In the genomic region with DNA sequence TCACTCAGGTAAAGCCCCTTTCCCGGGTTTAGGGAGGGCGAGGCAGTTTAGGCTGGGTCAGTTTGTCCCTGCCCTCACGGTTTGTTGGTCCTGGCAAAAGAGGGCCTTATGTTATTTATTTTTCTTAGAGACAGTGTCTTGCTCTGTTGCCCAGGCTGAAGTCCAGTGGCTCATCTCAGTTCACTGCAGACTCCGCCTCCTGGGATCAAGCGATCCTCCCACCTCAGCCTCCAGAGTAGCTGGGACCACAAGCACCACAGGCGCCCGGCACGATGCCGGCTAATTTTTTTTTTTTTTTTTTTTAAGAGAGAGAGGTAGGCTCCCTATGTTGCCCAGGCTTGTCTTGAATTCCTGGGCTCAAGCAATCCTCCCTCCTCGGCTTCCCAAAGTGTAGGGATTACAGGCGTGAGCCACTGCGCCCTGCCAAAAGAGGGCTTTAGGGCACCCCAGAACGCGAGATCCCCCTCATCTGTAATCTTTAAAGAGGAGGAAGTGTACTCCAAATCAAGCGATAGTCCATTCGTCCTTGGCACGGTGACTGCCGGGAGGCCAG, we compare ENCODE assay signal across 8 cellular contexts. TPM values are rescaled to one million over a fixed set of nuclear protein-coding genes. Genes with fewer than 3 reads are reported as not detected.
A peak's percentile ranks its signal among the peaks of the same experiment; 100 is the strongest.
DNase-seq lines count a peak whose midpoint lies in the region; ATAC-seq and TF ChIP-seq lines count a peak whose summit lies in the region.

No MANE protein-coding gene starts in this region.

- H3K27ac ChIP-seq in PC-3 (ENCODE audit: low read length), result peak overlapping the region; percentile 65
- peak overlapping the region; percentile 41 for H3K27ac ChIP-seq in ectodermal cell (ENCODE audit: insufficient read depth, low read depth, low read length, poor library complexity, severe bottlenecking)
- peak overlapping the region; percentile 88 for H3K27ac ChIP-seq in muscle layer of duodenum (ENCODE audit: low read length)

- H3K9me3 ChIP-seq in PC-3 (ENCODE audit: low read length) (no peaks in the 10 kb centered on the region), ectodermal cell (ENCODE audit: control insufficient read depth, low read length) (no peaks in the 10 kb centered on the region), muscle layer of duodenum (ENCODE audit: control insufficient read depth in 1 of 2, low read length in 2 of 2) (no peaks in the 10 kb centered on the region)

- CTCF ChIA-PET in PC-3 (lab: Charles Lee), result interaction anchor here (1.0 kb wide), 1 partner anchor 28 kb away, joined by 3 read pairs; no protein-coding TSS in a partner anchor

- ATAC-seq in PC-3 (no peak), HG03457 (IDR thresholded peaks at IDR 0.05; ENCODE audit: unreplicated experiment) (no peak), HG03095 (IDR thresholded peaks at IDR 0.05; ENCODE audit: unreplicated experiment) (no peak), HG03039 (IDR thresholded peaks at IDR 0.05; ENCODE audit: unreplicated experiment) (no peak)

- TF ChIP-seq CTCF in PC-3 (conservative IDR thresholded peaks at IDR 0.05; ENCODE audit: low read depth, low read length), result no peak

- no peak for DNase-seq in activated CD4-positive, alpha-beta T cell treated with anti-CD3 and anti-CD28 coated beads, Interleukin-2, amount 10 ng/mL, durations not matched to agents 24 days and 14 days
- DNase-seq in activated CD4-positive, alpha-beta T cell treated with anti-CD3 and anti-CD28 coated beads for 1 hour, result no peak
- no peak for DNase-seq in PC-3

- peak overlapping the region; percentile 96 for H3K27ac Mint-ChIP-seq in activated CD4-positive, alpha-beta T cell treated with anti-CD3 and anti-CD28 coated beads, Interleukin-2, amount 10 ng/mL, durations not matched to agents 24 days and 14 days

- peaks cover 11% of the 10 kb centered on the region for H3K9me3 Mint-ChIP-seq in activated CD4-positive, alpha-beta T cell treated with anti-CD3 and anti-CD28 coated beads, Interleukin-2, amount 10 ng/mL, durations not matched to agents 24 days and 14 days

- H4K20me1 ChIP-seq in PC-3 (ENCODE audit: low read length), result peaks cover 18% of the 10 kb centered on the region

- peaks cover 14% of the 10 kb centered on the region for H3K4me1 ChIP-seq in PC-3 (ENCODE audit: insufficient read depth, low read length)
- no peaks in the 10 kb centered on the region for H3K4me1 ChIP-seq in ectodermal cell (ENCODE audit: control insufficient read depth, insufficient read depth, low read length)
- peaks cover 0 to 11% of the 10 kb centered on the region in 2 donors for H3K4me1 ChIP-seq in muscle layer of duodenum (ENCODE audit: control insufficient read depth in 1 of 2, insufficient read depth in 2 of 2, low read length in 2 of 2)

- H3K9me2 ChIP-seq in PC-3 (replicated peaks; ENCODE audit: low read length), result no peaks in the 10 kb centered on the region

- H3F3A ChIP-seq in PC-3 (ENCODE audit: low read length, unreplicated experiment), result no peaks in the 10 kb centered on the region

- POLR2A ChIA-PET in PC-3 (lab: Charles Lee; ENCODE audit: unreplicated experiment), result interaction anchor here (0.5 kb wide), 1 partner anchor 246 kb away, joined by 3 read pairs; no protein-coding TSS in a partner anchor

- peak overlapping the region; percentile 79 for H3K4me3 ChIP-seq in PC-3 (ENCODE audit: low read length)
- H3K4me3 ChIP-seq in ectodermal cell (ENCODE audit: insufficient read depth, low read depth, low read length), result peak overlapping the region; percentile 74
- H3K4me3 ChIP-seq in muscle layer of duodenum (ENCODE audit: low read depth in 1 of 2, low read length in 2 of 2), result peak overlapping the region; percentile 91 to 98

- H3K79me2 ChIP-seq in PC-3 (ENCODE audit: low read length), result peaks cover 39% of the 10 kb centered on the region

- peak overlapping the region; percentile 88 for H3K4me2 ChIP-seq in PC-3 (ENCODE audit: low read length)

- BruUV-seq in PC-3 (replicated peaks; lab: Mats Ljungman, UMichigan), result TSS peak; percentile 73

- peak overlapping the region; percentile 93 for H3K4me3 Mint-ChIP-seq in activated CD4-positive, alpha-beta T cell treated with anti-CD3 and anti-CD28 coated beads, Interleukin-2, amount 10 ng/mL, durations not matched to agents 24 days and 14 days

- peaks cover 19% of the 10 kb centered on the region for H3K36me3 Mint-ChIP-seq in activated CD4-positive, alpha-beta T cell treated with anti-CD3 and anti-CD28 coated beads, Interleukin-2, amount 10 ng/mL, durations not matched to agents 24 days and 14 days (ENCODE audit: low read depth)

- intact Hi-C loops in activated CD4-positive, alpha-beta T cell treated with anti-CD3 and anti-CD28 coated beads, Interleukin-2, amount 10 ng/mL, durations not matched to agents 24 days and 14 days (cut with micrococcal nuclease), result loop anchor here (1.0 to 10.0 kb wide), 6 partner anchors 19 to 627 kb away; partner anchors contain the start of genes CSGALNACT2, HNRNPF and ZNF33B
- intact Hi-C loops in PC-3 (cut with micrococcal nuclease), result loop anchor here (10.0 kb wide), 1 partner anchor 227 kb away; no protein-coding TSS in a partner anchor

- H3K36me3 ChIP-seq in PC-3 (ENCODE audit: low read depth, low read length) (peaks cover 29% of the 10 kb centered on the region), ectodermal cell (ENCODE audit: control insufficient read depth, insufficient read depth, low read length) (peaks cover 7% of the 10 kb centered on the region), muscle layer of duodenum (ENCODE audit: control insufficient read depth in 1 of 2, insufficient read depth in 2 of 2, low read length in 2 of 2) (peaks cover 12 to 30% of the 10 kb centered on the region in 2 donors)

- H2AFZ ChIP-seq in PC-3 (ENCODE audit: low read length), result peak overlapping the region; percentile 99

- H3K9ac ChIP-seq in PC-3 (ENCODE audit: low read length), result peak overlapping the region; percentile 93

- H3K27me3 Mint-ChIP-seq in activated CD4-positive, alpha-beta T cell treated with anti-CD3 and anti-CD28 coated beads, Interleukin-2, amount 10 ng/mL, durations not matched to agents 24 days and 14 days, result peaks cover 5% of the 10 kb centered on the region

- H3K4me1 Mint-ChIP-seq in activated CD4-positive, alpha-beta T cell treated with anti-CD3 and anti-CD28 coated beads, Interleukin-2, amount 10 ng/mL, durations not matched to agents 24 days and 14 days, result peaks cover 18% of the 10 kb centered on the region

- 42 to 44% methylated on average over 18 of the region's 18 CpGs for WGBS in ectodermal cell, 2 experiments

- H3K27me3 ChIP-seq in PC-3 (ENCODE audit: low read length), result no peaks in the 10 kb centered on the region
- H3K27me3 ChIP-seq in ectodermal cell (ENCODE audit: control insufficient read depth, insufficient read depth, low read length, poor library complexity, severe bottlenecking), result peaks cover 9% of the 10 kb centered on the region
- no peaks in the 10 kb centered on the region for H3K27me3 ChIP-seq in muscle layer of duodenum (ENCODE audit: low read depth, low read length)

RNA-seq across cellular contexts. Expression of gene BMS1, which starts 0.6 kb away (rescaled TPM):
- 38.4 and 39.3 TPM in 2 replicates for total RNA-seq in activated CD4-positive, alpha-beta T cell treated with anti-CD3 and anti-CD28 coated beads, Interleukin-2, amount 10 ng/mL, durations not matched to agents 24 days and 14 days
- total RNA-seq in PC-3 (2014; rRNA removed), result 36.6 and 41.9 TPM in 2 replicates
- polyA plus RNA-seq in ectodermal cell (2013, experiment 1 of 4), result 35.1 TPM
- polyA plus RNA-seq in ectodermal cell (2013, experiment 2 of 4), result 34.5 TPM
- polyA plus RNA-seq in ectodermal cell (2013, experiment 3 of 4), result 21.8 TPM
- polyA plus RNA-seq in ectodermal cell (2013, experiment 4 of 4), result 24.8 TPM
